ENCODE assay signal across 36 cellular contexts in genomic region chr1:183998045-183998444, GRCh38.
"Had no signal": no experiment of that assay in that cellular context is flagged by ENCODE, and none has a peak within 500 bp of the region (broad histone marks: within the 10 kb centered on the region; RNA-seq: fewer than 3 reads in every experiment).

No MANE protein-coding gene starts in this region.

- H3K36me3 ChIP-seq: brain microvascular endothelial cell, Peyer's patch, SJSA1, WERI-Rb-1 had no signal

- H3K4me2 ChIP-seq: KMS-11, SK-N-SH had no signal

- H3K27ac Mint-ChIP-seq: activated CD4-positive, alpha-beta memory T cell treated with anti-CD3 and anti-CD28 coated beads, Interleukin-2, amount 10 ng/mL, durations not matched to agents 7 days and 5 days; activated CD8-positive, alpha-beta memory T cell treated with anti-CD3 and anti-CD28 coated beads, Interleukin-2, amount 10 ng/mL, durations not matched to agents 7 days and 5 days; activated naive CD4-positive, alpha-beta T cell treated with anti-CD3 and anti-CD28 coated beads, Interleukin-2, amount 10 ng/mL, durations not matched to agents 7 days and 5 days; activated naive CD8-positive, alpha-beta T cell; activated naive CD8-positive, alpha-beta T cell treated with anti-CD3 and anti-CD28 coated beads, Interleukin-2, amount 50 U/mL, for 24 hours; T-helper 1 cell treated with Interleukin-12 subunit alpha and Interleukin-12 subunit beta and Interleukin-4 antibody, amounts not matched to agents 30 μg/mL and 1 μg/mL, for 36 hours; T-helper 2 cell treated with Interferon-gamma antibody and Interleukin-4, amounts not matched to agents 5 μg/mL and 100 μg/mL, for 36 hours had no signal

- H3K36me3 Mint-ChIP-seq: activated CD8-positive, alpha-beta memory T cell treated with anti-CD3 and anti-CD28 coated beads, Interleukin-2, amount 10 ng/mL, durations not matched to agents 7 days and 5 days; activated naive CD4-positive, alpha-beta T cell treated with anti-CD3 and anti-CD28 coated beads, Interleukin-2, amount 10 ng/mL, durations not matched to agents 7 days and 5 days; activated naive CD8-positive, alpha-beta T cell had no signal

- ATAC-seq: activated CD8-positive, alpha-beta memory T cell treated with anti-CD3 and anti-CD28 coated beads, Interleukin-2, amount 10 ng/mL, durations not matched to agents 7 days and 5 days; activated naive CD8-positive, alpha-beta T cell treated with anti-CD3 and anti-CD28 coated beads, Interleukin-2, amount 50 U/mL, for 24 hours; PC-3 had no signal

- H3K27me3 ChIP-seq: brain microvascular endothelial cell, Peyer's patch, SJSA1 had no signal

- DNase-seq: activated CD4-positive, alpha-beta memory T cell treated with anti-CD3 and anti-CD28 coated beads, Interleukin-2, amount 10 ng/mL, durations not matched to agents 7 days and 5 days; activated CD4-positive, alpha-beta T cell treated with anti-CD3 and anti-CD28 coated beads for 1 hour; activated CD4-positive, alpha-beta T cell treated with anti-CD3 and anti-CD28 coated beads for 48 hours; activated CD4-positive, CD25-positive, alpha-beta regulatory T cell; activated CD8-positive, alpha-beta memory T cell treated with anti-CD3 and anti-CD28 coated beads for 24 hours; activated CD8-positive, alpha-beta memory T cell treated with anti-CD3 and anti-CD28 coated beads, Interleukin-2, amount 10 ng/mL, durations not matched to agents 7 days and 5 days; activated CD8-positive, alpha-beta memory T cell treated with anti-CD3 and anti-CD28 coated beads, Interleukin-2, amount 50 U/mL, for 48 hours; activated effector memory CD4-positive, alpha-beta T cell treated with Interleukin-2 at 50 U/mL for 16 hours; activated naive CD4-positive, alpha-beta T cell treated with anti-CD3 and anti-CD28 coated beads, Interleukin-2, amount 10 ng/mL, durations not matched to agents 7 days and 5 days; activated naive CD8-positive, alpha-beta T cell treated with anti-CD3 and anti-CD28 coated beads, Interleukin-2, amount 50 U/mL, for 24 hours; activated T-cell treated with anti-CD3 and anti-CD28 coated beads, Interleukin-2, amount 50 U/mL, for 48 hours; aorta; brain microvascular endothelial cell; caudate nucleus; cerebellar nuclear complex; MM.1S; NCI-H1105; NCI-H1417 treated with DMSO at 0.1 percent for 48 hours; NCI-H187 treated with DMSO at 0.1 percent for 48 hours; NCI-H2081; NCI-H2171 treated with DMSO at 0.1 percent for 48 hours; NCI-H2227 treated with DMSO at 0.1 percent for 48 hours; NCI-H446; NCI-H510A treated with DMSO at 0.1 percent for 48 hours; NCI-H69; PC-3; Peyer's patch; RPMI8226; SHP77 treated with DMSO at 0.1 percent for 48 hours; SK-N-SH; WERI-Rb-1 had no signal

- H3K9ac ChIP-seq: KMS-11, SK-N-SH had no signal

- H3K4me3 Mint-ChIP-seq: activated CD4-positive, alpha-beta memory T cell treated with anti-CD3 and anti-CD28 coated beads, Interleukin-2, amount 10 ng/mL, durations not matched to agents 7 days and 5 days; activated CD8-positive, alpha-beta memory T cell treated with anti-CD3 and anti-CD28 coated beads, Interleukin-2, amount 10 ng/mL, durations not matched to agents 7 days and 5 days; activated naive CD4-positive, alpha-beta T cell treated with anti-CD3 and anti-CD28 coated beads, Interleukin-2, amount 10 ng/mL, durations not matched to agents 7 days and 5 days; activated naive CD8-positive, alpha-beta T cell; activated naive CD8-positive, alpha-beta T cell treated with anti-CD3 and anti-CD28 coated beads, Interleukin-2, amount 50 U/mL, for 24 hours; T-helper 1 cell treated with Interleukin-12 subunit alpha and Interleukin-12 subunit beta and Interleukin-4 antibody, amounts not matched to agents 30 μg/mL and 1 μg/mL, for 36 hours; T-helper 2 cell treated with Interferon-gamma antibody and Interleukin-4, amounts not matched to agents 5 μg/mL and 100 μg/mL, for 36 hours had no signal

- H3K27me3 Mint-ChIP-seq: activated CD4-positive, alpha-beta memory T cell treated with anti-CD3 and anti-CD28 coated beads, Interleukin-2, amount 10 ng/mL, durations not matched to agents 7 days and 5 days; activated CD8-positive, alpha-beta memory T cell treated with anti-CD3 and anti-CD28 coated beads, Interleukin-2, amount 10 ng/mL, durations not matched to agents 7 days and 5 days; activated naive CD4-positive, alpha-beta T cell treated with anti-CD3 and anti-CD28 coated beads, Interleukin-2, amount 10 ng/mL, durations not matched to agents 7 days and 5 days; activated naive CD8-positive, alpha-beta T cell; activated naive CD8-positive, alpha-beta T cell treated with anti-CD3 and anti-CD28 coated beads, Interleukin-2, amount 50 U/mL, for 24 hours had no signal

- H3K9me3 ChIP-seq: Peyer's patch, SJSA1, SK-N-SH had no signal

- H3K4me1 ChIP-seq: Peyer's patch had no signal

- H3K27ac ChIP-seq: brain microvascular endothelial cell, KMS-11, Peyer's patch, SJSA1, WERI-Rb-1 had no signal

- H3K4me3 ChIP-seq: Peyer's patch, SJSA1 had no signal

- H3K9me3 Mint-ChIP-seq: activated CD4-positive, alpha-beta memory T cell treated with anti-CD3 and anti-CD28 coated beads, Interleukin-2, amount 10 ng/mL, durations not matched to agents 7 days and 5 days; activated naive CD4-positive, alpha-beta T cell treated with anti-CD3 and anti-CD28 coated beads, Interleukin-2, amount 10 ng/mL, durations not matched to agents 7 days and 5 days; T-helper 2 cell treated with Interferon-gamma antibody and Interleukin-4, amounts not matched to agents 5 μg/mL and 100 μg/mL, for 36 hours had no signal
